8 cellular contexts compared by ENCODE assay signal in the genomic region with DNA sequence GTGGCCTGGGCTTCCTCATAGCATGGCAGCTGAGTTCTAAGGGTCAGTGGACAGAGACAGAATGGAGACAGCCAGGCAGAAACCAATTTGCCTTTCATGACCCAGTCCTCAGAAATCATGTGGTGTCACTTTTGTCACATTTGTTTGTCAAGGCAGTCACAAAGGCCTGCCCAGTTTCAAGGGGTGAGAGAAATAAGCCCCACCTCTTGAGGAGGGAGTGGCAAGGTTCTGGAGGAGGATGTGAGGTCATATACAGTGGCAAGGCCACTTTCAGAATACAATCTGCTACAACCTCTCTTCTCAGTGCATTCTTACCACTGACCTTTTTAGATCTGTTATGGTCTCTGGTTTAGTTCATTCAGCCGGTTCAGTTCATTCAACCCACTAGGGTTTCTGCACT.
DNase-seq lines count a peak whose midpoint lies in the region; ATAC-seq and TF ChIP-seq lines count a peak whose summit lies in the region.

No MANE protein-coding gene starts in this region.

- H3K27me3 ChIP-seq in WERI-Rb-1 (ENCODE audit: insufficient read depth, low read depth, severe bottlenecking) = peaks cover 18% of the 10 kb centered on the region

- H3K4me3 Mint-ChIP-seq in activated T-cell treated with anti-CD3 and anti-CD28 coated beads, Interleukin-2, amount 50 U/mL, for 72 hours = peak overlapping the region in 1 of 2 donors; percentile 17
- no peak overlapping the region for H3K4me3 Mint-ChIP-seq in neural crest cell

- no peak overlapping the region for H3K27ac ChIP-seq in WERI-Rb-1

- H3K9me3 Mint-ChIP-seq in activated T-cell treated with anti-CD3 and anti-CD28 coated beads, Interleukin-2, amount 50 U/mL, for 72 hours = no peaks in the 10 kb centered on the region
- H3K9me3 Mint-ChIP-seq in neural crest cell = peaks cover 4% of the 10 kb centered on the region

- no peak overlapping the region for H3K27ac Mint-ChIP-seq in activated T-cell treated with anti-CD3 and anti-CD28 coated beads, Interleukin-2, amount 50 U/mL, for 72 hours
- peak overlapping the region; percentile 88 for H3K27ac Mint-ChIP-seq in neural crest cell (ENCODE audit: unreplicated experiment)

- H3K4me1 Mint-ChIP-seq in activated T-cell treated with anti-CD3 and anti-CD28 coated beads, Interleukin-2, amount 50 U/mL, for 72 hours (ENCODE audit: low read depth) = peaks cover 6% of the 10 kb centered on the region
- peaks cover 15% of the 10 kb centered on the region for H3K4me1 Mint-ChIP-seq in neural crest cell

- H3K36me3 Mint-ChIP-seq in activated T-cell treated with anti-CD3 and anti-CD28 coated beads, Interleukin-2, amount 50 U/mL, for 72 hours (ENCODE audit: insufficient read depth in 2 of 2) = no peaks in the 10 kb centered on the region
- H3K36me3 Mint-ChIP-seq in neural crest cell (ENCODE audit: low read depth) = no peaks in the 10 kb centered on the region

- H3K4me3 ChIP-seq in Jurkat, Clone E6-1 (ENCODE audit: low read length) = no peak overlapping the region
- no peak overlapping the region for H3K4me3 ChIP-seq in WERI-Rb-1 (ENCODE audit: low read depth, low read length)

- H3K9me3 ChIP-seq in WERI-Rb-1 (ENCODE audit: severe bottlenecking) = no peaks in the 10 kb centered on the region

- DNase-seq in activated T-cell treated with anti-CD3 and anti-CD28 coated beads, Interleukin-2, amount 50 U/mL, for 72 hours = peak; percentile 37 to 42
- DNase-seq in activated T-cell treated with anti-CD3 and anti-CD28 coated beads, Interleukin-2, amount 50 U/mL, for 48 hours = no peak
- peak; percentile 43 for DNase-seq in Jurkat, Clone E6-1 (ENCODE audit: low read depth, low spot score)
- DNase-seq in neural crest cell (ENCODE audit: low read depth, low spot score) = no peak
- no peak for DNase-seq in NCI-H1694 treated with DMSO at 0.1 percent for 48 hours (lab: John Stamatoyannopoulos, UW)
- DNase-seq in WERI-Rb-1 = no peak
- DNase-seq in retina = no peak

- no peak for TF ChIP-seq CTCF in neural crest cell (conservative IDR thresholded peaks at IDR 0.05)
- TF ChIP-seq CTCF in WERI-Rb-1 (IDR thresholded peaks at IDR 0.05; ENCODE audit: low read depth, low read length) = no peak

- ATAC-seq in activated T-cell treated with anti-CD3 and anti-CD28 coated beads, Interleukin-2, amount 50 U/mL, for 72 hours (replicated peaks in 1 of 2) = peak; percentile 94 to 96
- peak; percentile 90 for ATAC-seq in GM21529 (IDR thresholded peaks at IDR 0.05; ENCODE audit: unreplicated experiment)

- peaks cover 5% of the 10 kb centered on the region for H3K27me3 Mint-ChIP-seq in activated T-cell treated with anti-CD3 and anti-CD28 coated beads, Interleukin-2, amount 50 U/mL, for 72 hours (ENCODE audit: low read depth)
- H3K27me3 Mint-ChIP-seq in neural crest cell (ENCODE audit: low read depth) = no peaks in the 10 kb centered on the region

- H3K36me3 ChIP-seq in WERI-Rb-1 = no peaks in the 10 kb centered on the region

Comparison
In these comparisons a context has a peak if more than half of its experiments do, and no peak if none do; other contexts are left out.
1. DNase-seq: peak in activated T-cell treated with anti-CD3 and anti-CD28 coated beads, Interleukin-2, amount 50 U/mL, for 72 hours (2 of 2) and Jurkat, Clone E6-1 (single experiment); none in activated T-cell treated with anti-CD3 and anti-CD28 coated beads, Interleukin-2, amount 50 U/mL, for 48 hours (0 of 2), neural crest cell (single experiment), NCI-H1694 treated with DMSO at 0.1 percent for 48 hours (single experiment), WERI-Rb-1 (single experiment) and retina (single experiment).